In the genomic region with DNA sequence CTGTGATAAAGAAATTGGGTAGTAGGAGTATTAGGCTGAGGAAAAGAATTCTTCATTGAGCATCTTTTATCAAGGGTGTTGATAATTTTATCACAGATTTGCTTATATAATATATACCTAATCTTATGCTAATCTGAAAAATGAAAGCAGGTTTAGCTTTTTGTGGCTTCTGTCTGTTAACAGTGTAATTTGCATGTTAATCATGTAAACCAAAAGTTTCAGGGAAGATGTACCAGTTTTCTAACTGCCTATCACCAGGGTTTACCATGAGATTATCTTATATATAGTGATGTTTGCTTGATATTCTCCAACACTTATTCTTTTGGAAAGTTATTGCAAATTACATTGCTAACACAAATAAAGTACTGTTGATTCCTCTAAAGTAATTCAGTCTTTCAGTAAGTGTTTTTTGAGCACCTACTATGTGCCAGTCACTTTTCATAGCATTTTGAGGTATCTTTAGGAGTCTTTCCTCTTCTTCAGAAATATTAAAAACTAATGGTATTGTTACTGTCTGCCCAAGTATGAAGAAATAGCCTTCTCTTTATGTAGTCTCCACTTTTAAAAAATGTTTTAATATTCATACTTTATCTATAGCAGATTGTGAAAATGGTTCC, we compare ENCODE assay signal across 21 cellular contexts. TPM values are rescaled to one million over a fixed set of nuclear protein-coding genes. Genes with fewer than 3 reads are reported as not detected.
DNase-seq lines count a peak whose midpoint lies in the region; ATAC-seq, FAIRE-seq and TF ChIP-seq lines count a peak whose summit lies in the region.
"Had no signal": no experiment of that assay in that cellular context is flagged by ENCODE, and none has a peak within 500 bp of the region (broad histone marks: within the 10 kb centered on the region; RNA-seq: fewer than 3 reads in every experiment).

No MANE protein-coding gene starts in this region.

- H2AFZ ChIP-seq in HepG2 (ENCODE audit: low read length) (no peak overlapping the region), astrocyte (ENCODE audit: low read depth, low read length) (no peak overlapping the region), smooth muscle cell (ENCODE audit: low read depth) (no peak overlapping the region)
- H2AFZ ChIP-seq: GM23338 had no signal

- intact Hi-C loops in HepG2 (cut with micrococcal nuclease; ENCODE audit: unreplicated experiment) (loop anchor here (5.0 kb wide), 1 partner anchor 42 kb away; the partner anchor contains the start of gene LIMS1), right lobe of liver (cut with DNase I) (no loop called here)

- no peak for TF ChIP-seq CTCF in HepG2 (CRISPR knock-in tag; IDR thresholded peaks at IDR 0.05)
- no peak for TF ChIP-seq CTCF in right lobe of liver (IDR thresholded peaks at IDR 0.05)
- no peak for TF ChIP-seq CTCF in astrocyte (IDR thresholded peaks at IDR 0.05; ENCODE audit: insufficient read depth, low read depth, low read length)
- TF ChIP-seq CTCF in smooth muscle cell (IDR thresholded peaks at IDR 0.05; ENCODE audit: borderline replicate concordance, insufficient read depth, poor library complexity, severe bottlenecking) = no peak

- TF ChIP-seq EP300 in HepG2 (IDR thresholded peaks at IDR 0.05; ENCODE audit: low read depth in 2 of 2, low read length in 2 of 2) (no peak), HepG2 (CRISPR knock-in tag; IDR thresholded peaks at IDR 0.05; ENCODE audit: borderline replicate concordance) (no peak)

- no peaks in the 10 kb centered on the region for H3K27me3 ChIP-seq in HepG2 (ENCODE audit: control insufficient read depth in 1 of 2, insufficient read depth in 2 of 2, low read length in 2 of 2)
- H3K27me3 ChIP-seq in right lobe of liver = no peaks in the 10 kb centered on the region
- no peaks in the 10 kb centered on the region for H3K27me3 ChIP-seq in astrocyte (ENCODE audit: insufficient read depth, low read length)
- no peaks in the 10 kb centered on the region for H3K27me3 ChIP-seq in smooth muscle cell (ENCODE audit: low read depth)
- H3K27me3 ChIP-seq: BLaER1 had no signal

- FAIRE-seq in HepG2 (lab: Jason Lieb, UNC) (no peak), astrocyte (lab: Jason Lieb, UNC) (no peak)
- FAIRE-seq: G401.6, GM12892, GM19239 had no signal

- H3K27me3 Mint-ChIP-seq in astrocyte (ENCODE audit: low read depth, unreplicated experiment) = no peaks in the 10 kb centered on the region
- H3K27me3 Mint-ChIP-seq: CD4-positive, CD25-positive, alpha-beta regulatory T cell had no signal

- H3K27ac ChIP-seq in HepG2 (ENCODE audit: extremely low read length, insufficient read depth, low read length) (no peak overlapping the region), right lobe of liver (no peak overlapping the region), astrocyte (ENCODE audit: low read depth, low read length) (no peak overlapping the region), smooth muscle cell (ENCODE audit: low read depth) (peak overlapping the region; percentile 89)
- H3K27ac ChIP-seq: BLaER1, C4-2B had no signal

- no peak overlapping the region for H3K4me3 Mint-ChIP-seq in astrocyte (ENCODE audit: unreplicated experiment)
- H3K4me3 Mint-ChIP-seq: CD4-positive, CD25-positive, alpha-beta regulatory T cell; CD8-positive, alpha-beta T cell; GM23338; H9 had no signal

- H3K27ac Mint-ChIP-seq in astrocyte (ENCODE audit: unreplicated experiment) = peak overlapping the region; percentile 90
- H3K27ac Mint-ChIP-seq: CD4-positive, CD25-positive, alpha-beta regulatory T cell; CD8-positive, alpha-beta T cell; GM23338; H9 had no signal

- H3K4me1 ChIP-seq in HepG2 (ENCODE audit: insufficient read depth, low read length) = peaks cover 27% of the 10 kb centered on the region
- peaks cover 0 to 8% (median 0%) of the 10 kb centered on the region in 4 donors for H3K4me1 ChIP-seq in right lobe of liver
- H3K4me1 ChIP-seq in astrocyte (ENCODE audit: insufficient read depth, low read length) = peaks cover 10% of the 10 kb centered on the region
- H3K4me1 ChIP-seq in smooth muscle cell (ENCODE audit: low read depth) = peaks cover 13% of the 10 kb centered on the region
- H3K4me1 ChIP-seq: BLaER1 had no signal

- H3K4me1 Mint-ChIP-seq in astrocyte (ENCODE audit: low read depth, unreplicated experiment) = peaks cover 28% of the 10 kb centered on the region
- H3K4me1 Mint-ChIP-seq: GM23338, H9 had no signal

- H3K36me3 ChIP-seq in HepG2 (replicated peaks in 1 of 2; ENCODE audit: control insufficient read depth in 1 of 2, insufficient read depth in 2 of 2, low read length in 2 of 2) (peaks cover 9 to 51% of the 10 kb centered on the region in 2 experiments), right lobe of liver (peaks cover 4 to 41% (median 8%) of the 10 kb centered on the region in 4 donors), astrocyte (ENCODE audit: insufficient read depth, low read length) (peaks cover 35% of the 10 kb centered on the region), smooth muscle cell (ENCODE audit: low read depth) (peaks cover 21% of the 10 kb centered on the region)

- TF ChIP-seq POLR2A in HepG2 (IDR thresholded peaks at IDR 0.05; ENCODE audit: insufficient read depth in 1 of 2, low read depth in 2 of 2, low read length in 2 of 2) (no peak), right lobe of liver (IDR thresholded peaks at IDR 0.05) (no peak)

- in situ Hi-C loops in HepG2 (cut with HindIII; ENCODE audit: extremely low pct_ligation_motif_present, low pct_unique_long_range_greater_than_20kb) = no loop called here

- POLR2A ChIA-PET in HepG2 (lab: Yijun Ruan, JAX) = no interaction called here

- peaks cover 16% of the 10 kb centered on the region for H3F3A ChIP-seq in smooth muscle cell (ENCODE audit: low read depth)

- BruUV-seq in HepG2 (replicated peaks; lab: Mats Ljungman, UMichigan) = no TSS peak

- H3K9me3 ChIP-seq in HepG2 (ENCODE audit: low read length) = no peaks in the 10 kb centered on the region
- H3K9me3 ChIP-seq in right lobe of liver = no peaks in the 10 kb centered on the region
- H3K9me3 ChIP-seq in astrocyte (ENCODE audit: insufficient read depth, low read depth, low read length) = no peaks in the 10 kb centered on the region
- no peaks in the 10 kb centered on the region for H3K9me3 ChIP-seq in smooth muscle cell (replicated peaks; ENCODE audit: low read depth)
- H3K9me3 ChIP-seq: BLaER1, Caco-2 had no signal

- no peak for TF ChIP-seq RAD21 in HepG2 (CRISPR knock-in tag; IDR thresholded peaks at IDR 0.05)

- CTCF ChIA-PET in HepG2 (lab: Yijun Ruan, JAX; ENCODE audit: low intra/inter-chr PET ratio, low total read pairs) = no interaction called here

- no peaks in the 10 kb centered on the region for H3K9me3 Mint-ChIP-seq in astrocyte (ENCODE audit: unreplicated experiment)
- H3K9me3 Mint-ChIP-seq: CD4-positive, CD25-positive, alpha-beta regulatory T cell; CD8-positive, alpha-beta T cell; GM23338; H9 had no signal

- H4K20me1 ChIP-seq in HepG2 (ENCODE audit: insufficient read depth, low read length) = no peaks in the 10 kb centered on the region
- no peaks in the 10 kb centered on the region for H4K20me1 ChIP-seq in astrocyte (ENCODE audit: insufficient read depth, low read length)
- H4K20me1 ChIP-seq in smooth muscle cell (ENCODE audit: low read depth) = no peaks in the 10 kb centered on the region
- H4K20me1 ChIP-seq: BLaER1 had no signal

- no peak for DNase-seq in HepG2 (ENCODE audit: low spot score)
- no peak for DNase-seq in right lobe of liver
- DNase-seq in astrocyte (ENCODE audit: low read depth) = no peak
- DNase-seq in smooth muscle cell (lab: John Stamatoyannopoulos, UW; ENCODE audit: unreplicated experiment) = no peak
- no peak for DNase-seq in stimulated activated CD4-positive, alpha-beta T cell treated with anti-CD3 and anti-CD28 coated beads, Interleukin-12 subunit alpha, Interleukin-12 subunit beta, amount 100 ng/mL, for 4 hours
- DNase-seq: Caco-2; CD8-positive, alpha-beta T cell; DMS153; DND-41; H9 had no signal

- H3K9ac ChIP-seq in HepG2 (ENCODE audit: insufficient read depth, low read depth, low read length) = no peak overlapping the region
- no peak overlapping the region for H3K9ac ChIP-seq in astrocyte (ENCODE audit: low read length)
- H3K9ac ChIP-seq in smooth muscle cell (ENCODE audit: low read depth) = no peak overlapping the region
- H3K9ac ChIP-seq: BLaER1 had no signal

- H3K4me2 ChIP-seq in HepG2 (ENCODE audit: low read depth, low read length) (no peak overlapping the region), astrocyte (ENCODE audit: low read length) (no peak overlapping the region), smooth muscle cell (no peak overlapping the region)
- H3K4me2 ChIP-seq: BLaER1, GM23338 had no signal

- H3K36me3 Mint-ChIP-seq in astrocyte (ENCODE audit: low read depth, unreplicated experiment) = peaks cover 17% of the 10 kb centered on the region

- no peaks in the 10 kb centered on the region for H3K79me2 ChIP-seq in HepG2 (ENCODE audit: insufficient read depth, low read length)
- H3K79me2 ChIP-seq in astrocyte (ENCODE audit: insufficient read depth, low read length) = no peaks in the 10 kb centered on the region
- H3K79me2 ChIP-seq in smooth muscle cell (ENCODE audit: low read depth) = no peaks in the 10 kb centered on the region

- ATAC-seq in HepG2 (no peak), right lobe of liver (no peak), HG02798 (IDR thresholded peaks at IDR 0.05; ENCODE audit: poor library complexity, unreplicated experiment) (peak; percentile 53), HG02981 (IDR thresholded peaks at IDR 0.05; ENCODE audit: unreplicated experiment) (no peak), GM21390 (IDR thresholded peaks at IDR 0.05; ENCODE audit: unreplicated experiment) (no peak)
- ATAC-seq: CD8-positive, alpha-beta T cell; GM23338; HCT116 had no signal

- H3K4me3 ChIP-seq in HepG2 (replicated peaks in 1 of 3; ENCODE audit: insufficient read depth in 1 of 3, low read depth in 2 of 3, low read length in 3 of 3) = no peak overlapping the region
- no peak overlapping the region for H3K4me3 ChIP-seq in right lobe of liver
- H3K4me3 ChIP-seq in astrocyte (ENCODE audit: insufficient read depth, low read depth, low read length) = no peak overlapping the region
- no peak overlapping the region for H3K4me3 ChIP-seq in smooth muscle cell
- H3K4me3 ChIP-seq: BLaER1, GM23338 had no signal

RNA-seq across cellular contexts. Expression of gene GCC2, which starts 41.6 kb away (rescaled TPM):
- total RNA-seq in HepG2 (2016; rRNA removed; fragmentation: Illumina TruSeq; extraction: Trizol) (22.5 and 30.6 TPM in 2 replicates), right lobe of liver (10 to 100 TPM; 11.9 to 24.7 (median 17.7) TPM), astrocyte (49.3 and 53.9 TPM in 2 replicates), smooth muscle cell (36.3 and 36.4 TPM in 2 replicates)
- 4.6 and 5.4 TPM in 2 replicates for total RNA-seq in HepG2 (2016; cell fraction: cytosol; rRNA removed; fragmentation: Illumina TruSeq; extraction: Trizol; ENCODE audit: low read depth)
- 22.5 and 30.4 TPM in 2 replicates for total RNA-seq in HepG2 (2016; cell fraction: insoluble cytoplasmic fraction; rRNA removed; fragmentation: Illumina TruSeq; extraction: Trizol)
- total RNA-seq in HepG2 (2016; cell fraction: membrane; rRNA removed; fragmentation: Illumina TruSeq; extraction: Trizol) = 7.7 and 9.9 TPM in 2 replicates
- 42.6 and 43.9 TPM in 2 replicates for total RNA-seq in HepG2 (2016; cell fraction: nucleus; rRNA removed; fragmentation: Illumina TruSeq; extraction: Trizol)
- polyA plus RNA-seq in HepG2 (2011; rRNA removed) (15.2 and 17.6 TPM in 2 replicates), smooth muscle cell (18.3 and 33.9 TPM in 2 replicates)
- 5.3 and 9.6 TPM in 2 replicates for polyA plus RNA-seq in HepG2 (2011; cell fraction: cytosol; rRNA removed)
- 13.4 and 18.2 TPM in 2 replicates for polyA plus RNA-seq in HepG2 (2011; cell fraction: nucleus; rRNA removed)
- 29.3 and 34.1 TPM in 2 replicates for polyA plus RNA-seq in HepG2 (2012)
- polyA plus RNA-seq in HepG2 (2016; cell fraction: cytosol; fragmentation: Illumina TruSeq; extraction: Trizol; ENCODE audit: low read depth) = 0.78 and 1.1 TPM in 2 replicates
- polyA plus RNA-seq in HepG2 (2016; cell fraction: insoluble cytoplasmic fraction; fragmentation: Illumina TruSeq; extraction: Trizol; ENCODE audit: low read depth) = 17.8 TPM in 2 replicates
- polyA plus RNA-seq in HepG2 (2016; cell fraction: membrane; fragmentation: Illumina TruSeq; extraction: Trizol; ENCODE audit: low read depth) = 1.2 and 1.8 TPM in 2 replicates
- 34.3 and 35.4 TPM in 2 replicates for polyA plus RNA-seq in HepG2 (2016; cell fraction: nucleus; fragmentation: Illumina TruSeq; extraction: Trizol; ENCODE audit: insufficient read depth, low read depth)
- polyA minus RNA-seq in HepG2 (2011; rRNA and poly(A)+ RNA removed; ENCODE audit: low replicate concordance) = 5.1 and 5.9 TPM in 2 replicates
- 16.4 and 18.7 TPM in 2 replicates for polyA minus RNA-seq in HepG2 (2011; cell fraction: cytosol; rRNA and poly(A)+ RNA removed)
- polyA minus RNA-seq in HepG2 (2011; cell fraction: nucleus; rRNA and poly(A)+ RNA removed) = 92.4 and 109 TPM in 2 replicates

RNA-seq across cellular contexts. Expression of gene LIMS1, which starts 43.7 kb away (rescaled TPM):
- total RNA-seq in HepG2 (2016; rRNA removed; fragmentation: Illumina TruSeq; extraction: Trizol) (38.3 and 55.1 TPM in 2 replicates), right lobe of liver (10 to 100 TPM; 15.7 to 33.0 (median 18.7) TPM), astrocyte (202 and 205 TPM in 2 replicates), smooth muscle cell (147 and 155 TPM in 2 replicates)
- 10.2 and 12.7 TPM in 2 replicates for total RNA-seq in HepG2 (2016; cell fraction: cytosol; rRNA removed; fragmentation: Illumina TruSeq; extraction: Trizol; ENCODE audit: low read depth)
- 40.2 and 51.8 TPM in 2 replicates for total RNA-seq in HepG2 (2016; cell fraction: insoluble cytoplasmic fraction; rRNA removed; fragmentation: Illumina TruSeq; extraction: Trizol)
- total RNA-seq in HepG2 (2016; cell fraction: membrane; rRNA removed; fragmentation: Illumina TruSeq; extraction: Trizol) = 32.3 and 32.6 TPM in 2 replicates
- total RNA-seq in HepG2 (2016; cell fraction: nucleus; rRNA removed; fragmentation: Illumina TruSeq; extraction: Trizol) = 18.8 and 25.1 TPM in 2 replicates
- polyA plus RNA-seq in HepG2 (2011; rRNA removed) (35.5 and 49.6 TPM in 2 replicates), smooth muscle cell (56.9 and 63.1 TPM in 2 replicates)
- polyA plus RNA-seq in HepG2 (2011; cell fraction: cytosol; rRNA removed) = 46.5 and 60.1 TPM in 2 replicates
- polyA plus RNA-seq in HepG2 (2011; cell fraction: nucleus; rRNA removed) = 11.1 and 16.1 TPM in 2 replicates
- 35.5 and 39.6 TPM in 2 replicates for polyA plus RNA-seq in HepG2 (2012)
- polyA plus RNA-seq in HepG2 (2016; cell fraction: cytosol; fragmentation: Illumina TruSeq; extraction: Trizol; ENCODE audit: low read depth) = 5.7 and 6.2 TPM in 2 replicates
- polyA plus RNA-seq in HepG2 (2016; cell fraction: insoluble cytoplasmic fraction; fragmentation: Illumina TruSeq; extraction: Trizol; ENCODE audit: low read depth) = 48.3 and 50.6 TPM in 2 replicates
- polyA plus RNA-seq in HepG2 (2016; cell fraction: membrane; fragmentation: Illumina TruSeq; extraction: Trizol; ENCODE audit: low read depth) = 17.0 and 18.1 TPM in 2 replicates
- polyA plus RNA-seq in HepG2 (2016; cell fraction: nucleus; fragmentation: Illumina TruSeq; extraction: Trizol; ENCODE audit: insufficient read depth, low read depth) = 23.1 and 23.2 TPM in 2 replicates
- 29.4 and 67.4 TPM in 2 replicates for polyA minus RNA-seq in HepG2 (2011; rRNA and poly(A)+ RNA removed; ENCODE audit: low replicate concordance)
- 30.8 and 52.6 TPM in 2 replicates for polyA minus RNA-seq in HepG2 (2011; cell fraction: cytosol; rRNA and poly(A)+ RNA removed)
- polyA minus RNA-seq in HepG2 (2011; cell fraction: nucleus; rRNA and poly(A)+ RNA removed) = 33.3 and 35.3 TPM in 2 replicates
